ENCODE assay signal across 8 cellular contexts in the genomic region with DNA sequence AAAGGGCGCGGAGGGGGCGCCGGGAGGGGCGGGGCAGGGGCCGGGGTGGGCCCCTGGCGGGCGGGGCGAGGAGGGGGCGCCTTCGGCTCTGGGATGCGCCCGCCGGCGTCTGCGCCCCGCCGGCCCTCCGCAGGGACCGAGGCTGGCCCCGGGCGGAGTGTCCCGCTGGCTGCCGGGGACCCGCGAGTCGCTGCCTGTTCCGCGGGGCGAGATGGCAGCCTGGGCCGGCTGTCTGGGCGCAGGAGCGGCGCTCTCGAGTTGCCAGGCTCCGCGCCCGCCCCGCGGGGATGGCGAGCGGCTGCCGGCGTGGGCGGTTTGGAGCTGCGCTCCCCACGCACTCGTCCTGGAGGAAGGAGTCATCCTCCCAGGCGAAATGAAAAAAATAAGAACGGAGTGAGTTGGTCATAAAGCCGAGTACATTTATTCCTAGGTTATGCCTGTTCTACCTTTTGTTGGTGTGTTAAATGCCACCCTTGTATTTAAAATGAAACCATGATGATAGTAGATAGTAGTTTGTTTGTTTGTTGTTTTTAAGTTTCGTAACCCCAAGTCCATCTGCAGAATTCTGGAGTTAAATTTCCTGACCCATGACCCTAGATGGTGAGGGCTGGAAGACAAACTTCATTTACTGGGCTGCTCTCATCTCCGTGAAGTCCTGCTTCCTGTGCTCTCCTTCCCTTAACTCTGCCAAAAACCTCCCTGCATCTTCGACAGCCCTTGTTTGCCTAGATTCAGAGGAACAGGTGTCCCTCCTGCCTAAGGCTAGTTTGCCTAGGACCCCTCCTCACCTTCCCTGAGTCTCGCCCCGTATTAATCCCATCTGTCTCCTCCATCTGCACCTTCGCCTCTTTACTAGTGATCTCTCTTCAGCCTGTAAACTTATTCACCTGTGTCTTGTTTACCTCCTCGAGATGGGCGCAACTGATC. TPM values are rescaled to one million over a fixed set of nuclear protein-coding genes. Genes with fewer than 3 reads are reported as not detected.
A peak's percentile ranks its signal among the peaks of the same experiment; 100 is the strongest.
DNase-seq lines count a peak whose midpoint lies in the region; ATAC-seq and TF ChIP-seq lines count a peak whose summit lies in the region.

No MANE protein-coding gene starts in this region.

- in situ Hi-C loops in brain microvascular endothelial cell (cut with HindIII; ENCODE audit: low pct_ligation_motif_present, low sequenced_read_pairs), result no loop called here

- no peak for ATAC-seq in HG03175 (IDR thresholded peaks at IDR 0.05; ENCODE audit: unreplicated experiment)

- POLR2A ChIA-PET in GM10248 (lab: Yijun Ruan, JAX), result no interaction called here

- H3K9me3 ChIP-seq in SJCRH30 (replicated peaks), result no peaks in the 10 kb centered on the region

- TF ChIP-seq CTCF in GM10248 (IDR thresholded peaks at IDR 0.05; ENCODE audit: control extremely low read depth, extremely low read depth, low read depth, missing control alignments) (no peak), brain microvascular endothelial cell (IDR thresholded peaks at IDR 0.05; ENCODE audit: low read depth, low read length, missing control alignments) (no peak)

- DNase-seq in GM10248 (ENCODE audit: extremely low spot score) (peak; percentile 32), SJCRH30 (no peak), brain microvascular endothelial cell (no peak), iPS-NIHi7 (ENCODE audit: extremely low spot score) (peak; percentile 44), NCI-H774 (lab: John Stamatoyannopoulos, UW) (no peak), NCI-H510A (lab: John Stamatoyannopoulos, UW) (no peak)
- DNase-seq in stimulated activated CD4-positive, alpha-beta T cell treated with anti-CD3 and anti-CD28 coated beads, Interleukin-12 subunit alpha, Interleukin-12 subunit beta, amount 100 ng/mL, for 4 hours, result peak; percentile 34

- H3K27me3 ChIP-seq in SJCRH30, result peaks cover 8% of the 10 kb centered on the region; the same call in 1 of the 2 replicates
- peaks cover 2% of the 10 kb centered on the region for H3K27me3 ChIP-seq in brain microvascular endothelial cell (replicated peaks)

- CTCF ChIA-PET in GM10248 (lab: Yijun Ruan, JAX), result interaction anchor here (1.0 to 6.6 kb wide), 6 partner anchors 8 to 80 kb away, joined by 3 to 38 read pairs (median 14); no protein-coding TSS in a partner anchor

- H3K4me1 ChIP-seq in SJCRH30, result no peaks in the 10 kb centered on the region

- H3K4me3 ChIP-seq in SJCRH30 (peak overlapping the region; percentile 60), brain microvascular endothelial cell (ENCODE audit: low read depth, low read length) (peak overlapping the region; percentile 62)

- no peak overlapping the region for H3K27ac ChIP-seq in SJCRH30
- H3K27ac ChIP-seq in brain microvascular endothelial cell, result no peak overlapping the region

- no peaks in the 10 kb centered on the region for H3K36me3 ChIP-seq in SJCRH30
- H3K36me3 ChIP-seq in brain microvascular endothelial cell (replicated peaks), result no peaks in the 10 kb centered on the region

RNA-seq across cellular contexts. Expression of gene EIF3F, which starts 32.8 kb away (rescaled TPM):
- total RNA-seq in SJCRH30 (2014; rRNA removed; shearing (Covaris generic)), result 358 and 370 TPM in 2 replicates

RNA-seq across cellular contexts. Expression of gene NLRP10, which starts 54.7 kb away (rescaled TPM):
- not detected in 2 replicates for total RNA-seq in SJCRH30 (2014; rRNA removed; shearing (Covaris generic))

Comparison
In these comparisons a context has a peak if more than half of its experiments do, and no peak if none do; other contexts are left out.
1. DNase-seq: peak in GM10248 (single experiment), iPS-NIHi7 (single experiment) and stimulated activated CD4-positive, alpha-beta T cell treated with anti-CD3 and anti-CD28 coated beads, Interleukin-12 subunit alpha, Interleukin-12 subunit beta, amount 100 ng/mL, for 4 hours (single experiment); none in SJCRH30 (0 of 2), brain microvascular endothelial cell (single experiment), NCI-H774 (single experiment) and NCI-H510A (single experiment).